In the genomic region with DNA sequence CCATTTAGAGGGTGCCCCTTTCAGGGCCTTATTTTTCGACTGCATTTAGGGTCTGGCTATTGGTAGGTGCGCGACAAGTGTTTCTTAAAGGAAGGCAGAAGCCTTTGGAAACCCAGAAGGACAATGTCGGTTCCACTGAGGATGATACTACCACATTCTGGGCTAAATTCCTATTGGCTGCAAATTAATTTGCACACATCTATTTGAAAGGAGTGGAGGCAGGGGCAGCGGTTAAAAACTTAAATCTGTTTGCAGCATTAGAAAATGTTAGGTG, we compare ENCODE assay signal across 1 cellular context.
TF ChIP-seq lines count a peak whose summit lies in the region.

No MANE protein-coding gene starts in this region.

TF ChIP-seq in GM23338, 12 proteins besides CTCF, POLR2A, EP300 and RAD21 (continued from another document):
- no peak for TF ChIP-seq CREB1 (CRISPR knock-in tag; IDR thresholded peaks at IDR 0.05; ENCODE audit: low read depth)
- no peak for TF ChIP-seq STAT1 (IDR thresholded peaks at IDR 0.05; ENCODE audit: unreplicated experiment)
- TF ChIP-seq ZNF331 (CRISPR knock-in tag; IDR thresholded peaks at IDR 0.05; ENCODE audit: low read depth), result no peak
- TF ChIP-seq ZNF462 (CRISPR knock-in tag; IDR thresholded peaks at IDR 0.05), result no peak
- no peak for TF ChIP-seq NANOG (IDR thresholded peaks at IDR 0.05; ENCODE audit: borderline replicate concordance)
- no peak for TF ChIP-seq POLR2AphosphoS5 (IDR thresholded peaks at IDR 0.05; ENCODE audit: low read depth)
- TF ChIP-seq EZH2phosphoT487 (IDR thresholded peaks at IDR 0.05; ENCODE audit: unreplicated experiment), result no peak
- no peak for TF ChIP-seq ZNF114 (CRISPR knock-in tag; IDR thresholded peaks at IDR 0.05)
- no peak for TF ChIP-seq JUNB (IDR thresholded peaks at IDR 0.05; ENCODE audit: unreplicated experiment)
- TF ChIP-seq EZH2 (IDR thresholded peaks at IDR 0.05; ENCODE audit: low read depth, unreplicated experiment), result no peak
- no peak for TF ChIP-seq ETS1 (IDR thresholded peaks at IDR 0.05)
TF ChIP-seq in GM23338: peak in this region for 0.
